In the genomic region with DNA sequence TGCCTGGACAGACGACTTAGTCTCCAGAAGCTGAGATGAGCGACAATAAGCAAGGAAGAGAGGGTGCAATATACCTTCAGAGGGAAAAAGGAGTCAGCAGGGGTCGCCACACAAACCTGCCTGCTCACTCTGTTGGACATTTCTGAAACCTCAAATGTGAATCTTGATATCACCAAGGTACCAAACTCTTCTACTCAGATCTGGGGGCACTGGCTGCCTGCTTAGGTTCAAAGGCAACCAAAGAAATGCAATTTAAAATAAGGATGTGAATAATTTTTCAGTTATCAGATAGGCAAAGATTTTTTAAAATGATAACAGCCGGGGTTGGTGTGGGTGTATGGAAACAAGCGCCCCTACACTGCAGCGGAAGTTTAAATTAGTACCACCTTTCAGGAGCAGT, we compare ENCODE assay signal across 10 cellular contexts.
DNase-seq lines count a peak whose midpoint lies in the region; ATAC-seq and TF ChIP-seq lines count a peak whose summit lies in the region.
"Had no signal": no experiment of that assay in that cellular context is flagged by ENCODE, and none has a peak within 500 bp of the region (broad histone marks: within the 10 kb centered on the region; RNA-seq: fewer than 3 reads in every experiment).

No MANE protein-coding gene starts in this region.

- ATAC-seq in left ventricle myocardium superior = no peak
- ATAC-seq in HG03280 (IDR thresholded peaks at IDR 0.05; ENCODE audit: unreplicated experiment) = no peak
- no peak for ATAC-seq in GM19035 (IDR thresholded peaks at IDR 0.05; ENCODE audit: unreplicated experiment)

- H2AFZ ChIP-seq in MM.1S (ENCODE audit: low read length) = no peak overlapping the region

- H3K27ac ChIP-seq in MM.1S (ENCODE audit: low read length) = no peak overlapping the region
- H3K27ac ChIP-seq: skin epidermis had no signal

- H3K4me1 ChIP-seq in MM.1S (ENCODE audit: low read length) = peaks cover 33% of the 10 kb centered on the region

- no peak overlapping the region for H3K9ac ChIP-seq in MM.1S (ENCODE audit: low read length)

- TF ChIP-seq CTCF in MM.1S (IDR thresholded peaks at IDR 0.05; ENCODE audit: low read length) = peak; percentile 25

- no peaks in the 10 kb centered on the region for H3K79me2 ChIP-seq in MM.1S (ENCODE audit: low read length)

- H3K4me2 ChIP-seq in MM.1S (ENCODE audit: low read depth, low read length) = no peak overlapping the region

- H3F3A ChIP-seq in MM.1S (ENCODE audit: insufficient read depth, low read length) = peaks cover 10% of the 10 kb centered on the region

- intact Hi-C loops in left ventricle myocardium superior (cut with micrococcal nuclease) = no loop called here

- no peaks in the 10 kb centered on the region for H3K36me3 ChIP-seq in MM.1S (replicated peaks; ENCODE audit: insufficient read depth, low read length)

- no peaks in the 10 kb centered on the region for H4K20me1 ChIP-seq in MM.1S (ENCODE audit: insufficient read depth, low read length)

- H3K9me2 ChIP-seq in MM.1S (replicated peaks; ENCODE audit: insufficient read depth, low read length) = no peaks in the 10 kb centered on the region

- no peaks in the 10 kb centered on the region for H3K27me3 ChIP-seq in MM.1S (replicated peaks; ENCODE audit: insufficient read depth, low read length)

- DNase-seq in activated effector memory CD4-positive, alpha-beta T cell treated with anti-CD3 and anti-CD28 coated beads, Interleukin-2, amount 50 U/mL, for 16 hours = peak; percentile 71
- no peak for DNase-seq in activated effector memory CD4-positive, alpha-beta T cell treated with Interleukin-2 at 50 U/mL for 16 hours
- DNase-seq in MM.1S (no peak), left ventricle myocardium superior (no peak)
- peak; percentile 63 to 65 for DNase-seq in activated T-cell treated with anti-CD3 and anti-CD28 coated beads, Interleukin-2, amount 50 U/mL, for 48 hours
- DNase-seq in stimulated activated CD8-positive, alpha-beta memory T cell treated with anti-CD3 and anti-CD28 coated beads, Interleukin-4, amount 100 ng/mL, for 4 hours (ENCODE audit: low read depth in 2 of 2, low spot score in 1 of 2) = peak; percentile 31 to 32
- DNase-seq: NCI-H774 had no signal

- H3K9me3 ChIP-seq in MM.1S (replicated peaks; ENCODE audit: insufficient read depth, low read length) = no peaks in the 10 kb centered on the region

- no peak overlapping the region for H3K4me3 ChIP-seq in MM.1S (ENCODE audit: low read length)
- H3K4me3 ChIP-seq: skin epidermis had no signal

Comparison
In these comparisons a context has a peak if more than half of its experiments do, and no peak if none do; other contexts are left out.
1. DNase-seq: peak in activated effector memory CD4-positive, alpha-beta T cell treated with anti-CD3 and anti-CD28 coated beads, Interleukin-2, amount 50 U/mL, for 16 hours (single experiment), activated T-cell treated with anti-CD3 and anti-CD28 coated beads, Interleukin-2, amount 50 U/mL, for 48 hours (2 of 2) and stimulated activated CD8-positive, alpha-beta memory T cell treated with anti-CD3 and anti-CD28 coated beads, Interleukin-4, amount 100 ng/mL, for 4 hours (2 of 2); none in activated effector memory CD4-positive, alpha-beta T cell treated with Interleukin-2 at 50 U/mL for 16 hours (single experiment), MM.1S (single experiment) and left ventricle myocardium superior (single experiment).